Comparison of ENCODE assay signal across 25 cellular contexts in the genomic region with DNA sequence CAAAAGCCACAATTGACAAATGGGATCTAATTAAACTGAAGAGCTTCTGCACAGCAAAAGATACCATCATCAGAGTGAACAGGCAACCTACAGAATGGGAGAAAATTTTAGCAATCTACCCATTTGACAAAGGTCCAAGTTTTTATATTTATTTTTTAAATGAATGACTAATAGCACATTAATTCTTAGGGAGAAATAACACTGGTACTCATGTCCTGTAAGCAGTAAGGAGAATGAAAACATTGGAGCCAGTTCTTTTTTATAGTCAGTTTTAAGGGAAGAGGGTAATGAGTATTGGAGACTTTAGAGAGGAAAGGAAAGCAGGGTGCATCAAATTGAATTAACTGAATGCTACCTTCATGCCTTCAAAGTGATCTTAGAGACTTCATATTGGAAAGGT.
"Had no signal": no experiment of that assay in that cellular context is flagged by ENCODE, and none has a peak within 500 bp of the region (broad histone marks: within the 10 kb centered on the region; RNA-seq: fewer than 3 reads in every experiment).

No MANE protein-coding gene starts in this region.

- H3K9me3 Mint-ChIP-seq: naive thymus-derived CD8-positive, alpha-beta T cell had no signal

- H3K27ac Mint-ChIP-seq: nephron; stimulated activated naive B cell treated with anti-CD40 and anti-IgM and Interleukin-4, amounts not matched to agents 10 μg/mL and 1 μg/mL and 100 μg/mL, for 72 hours had no signal

- H3K27me3 Mint-ChIP-seq: naive thymus-derived CD8-positive, alpha-beta T cell; stimulated activated naive B cell treated with anti-CD40 and anti-IgM and Interleukin-4, amounts not matched to agents 10 μg/mL and 1 μg/mL and 100 μg/mL, for 72 hours had no signal

- H3K4me3 Mint-ChIP-seq: naive thymus-derived CD8-positive, alpha-beta T cell; nephron; neural crest cell; stimulated activated naive B cell treated with anti-CD40 and anti-IgM and Interleukin-4, amounts not matched to agents 10 μg/mL and 1 μg/mL and 100 μg/mL, for 72 hours had no signal

- H3K4me3 ChIP-seq: left lung, lower lobe of right lung, pancreas, prostate gland, right atrium auricular region, right lobe of liver, smooth muscle cell, stomach, testis, thyroid gland, transverse colon, upper lobe of left lung, vagina had no signal

- ATAC-seq: left colon; left lung; lower lobe of right lung; naive thymus-derived CD8-positive, alpha-beta T cell; pancreas; right lobe of liver; stimulated activated naive B cell treated with anti-CD40 and anti-IgM and Interleukin-4, amounts not matched to agents 10 μg/mL and 1 μg/mL and 100 μg/mL, for 72 hours; stimulated activated naive CD8-positive, alpha-beta T cell treated with anti-CD3 and anti-CD28 coated beads, Interleukin-15, Interleukin-2, amounts not matched to agents 100 U/mL and 50 U/mL, for 24 hours had no signal

- H3K36me3 Mint-ChIP-seq: naive thymus-derived CD8-positive, alpha-beta T cell; stimulated activated naive B cell treated with anti-CD40 and anti-IgM and Interleukin-4, amounts not matched to agents 10 μg/mL and 1 μg/mL and 100 μg/mL, for 72 hours had no signal

- DNase-seq: left colon; left lung; lower lobe of right lung; mammary epithelial cell; mesenchymal stem cell; naive thymus-derived CD8-positive, alpha-beta T cell; nucleus accumbens; pancreas; posterior cingulate gyrus; right lobe of liver; stimulated activated CD4-positive, alpha-beta T cell treated with anti-CD3 and anti-CD28 coated beads, Interleukin-2, amount 100 ng/mL, for 24 hours; stimulated activated CD4-positive, alpha-beta T cell treated with anti-CD3 and anti-CD28 coated beads, Interleukin-4, amount 100 ng/mL, for 1 hour; stimulated activated naive B cell treated with anti-CD40 and anti-IgM and Interleukin-4, amounts not matched to agents 10 μg/mL and 1 μg/mL and 100 μg/mL, for 72 hours; stimulated activated naive CD8-positive, alpha-beta T cell treated with anti-CD3 and anti-CD28 coated beads, Interleukin-15, Interleukin-2, amounts not matched to agents 100 U/mL and 50 U/mL, for 24 hours; stomach; testis; thyroid gland; transverse colon; upper lobe of left lung had no signal
